In genomic region chr11:608751-609354, GRCh38 we compare ENCODE assay signal across 18 cellular contexts. TPM values are rescaled to one million over a fixed set of nuclear protein-coding genes. Genes with fewer than 3 reads are reported as not detected.
DNase-seq lines count a peak whose midpoint lies in the region; TF ChIP-seq lines count a peak whose summit lies in the region.
"Had no signal": no experiment of that assay in that cellular context is flagged by ENCODE, and none has a peak within 500 bp of the region (broad histone marks: within the 10 kb centered on the region; RNA-seq: fewer than 3 reads in every experiment).

No MANE protein-coding gene starts in this region.

- H2AFZ ChIP-seq in neuronal stem cell (ENCODE audit: low read length) (no peak overlapping the region), smooth muscle cell (ENCODE audit: low read depth) (no peak overlapping the region)
- H2AFZ ChIP-seq: GM23248 had no signal

- H3K9ac ChIP-seq in neuronal stem cell (ENCODE audit: low read depth, low read length, poor library complexity) (no peak overlapping the region), smooth muscle cell (ENCODE audit: low read depth) (no peak overlapping the region)
- H3K9ac ChIP-seq: GM23248 had no signal

- H3K4me3 ChIP-seq in Caco-2 (ENCODE audit: low read depth, low read length) (no peak overlapping the region), neuronal stem cell (ENCODE audit: low read length in 2 of 2) (no peak overlapping the region), smooth muscle cell (no peak overlapping the region)
- H3K4me3 ChIP-seq: GM23248 had no signal

- peaks cover 7% of the 10 kb centered on the region for H3K4me1 Mint-ChIP-seq in activated naive CD4-positive, alpha-beta T cell treated with anti-CD3 and anti-CD28 coated beads, Interleukin-2, amount 10 ng/mL, durations not matched to agents 7 days and 5 days
- no peaks in the 10 kb centered on the region for H3K4me1 Mint-ChIP-seq in Caco-2 (ENCODE audit: low read depth, unreplicated experiment)
- peaks cover 19% of the 10 kb centered on the region for H3K4me1 Mint-ChIP-seq in dendritic cell treated with granulocyte-macrophage colony-stimulating factor and Interleukin-4, amounts not matched to agents 40 ng/mL and 50 ng/mL, for 4 days (ENCODE audit: low read depth)
- peaks cover 7% of the 10 kb centered on the region for H3K4me1 Mint-ChIP-seq in activated T-helper 1 cell treated with anti-CD3 and anti-CD28 coated beads, Interleukin-12 subunit alpha, Interleukin-12 subunit beta, Interleukin-2, Interleukin-4 antibody, amounts not matched to agents 30 ng/mL and 10 ng/mL and 1 ng/mL, durations not matched to agents 14 hours and 24 hours and 36 hours (ENCODE audit: low read depth)

- no peak overlapping the region for H4K91ac ChIP-seq in neuronal stem cell (ENCODE audit: low read depth, low read length, poor library complexity)

- H3K27me3 ChIP-seq in Caco-2 (replicated peaks; ENCODE audit: control insufficient read depth, insufficient read depth, low read length) = no peaks in the 10 kb centered on the region
- peaks cover 0 to 2% (median 0%) of the 10 kb centered on the region in 3 experiments for H3K27me3 ChIP-seq in neuronal stem cell (ENCODE audit: control insufficient read depth in 3 of 3, insufficient read depth in 3 of 3, low read depth in 1 of 3, low read length in 3 of 3)
- no peaks in the 10 kb centered on the region for H3K27me3 ChIP-seq in smooth muscle cell (ENCODE audit: low read depth)

- CTCF ChIA-PET in activated naive CD4-positive, alpha-beta T cell treated with anti-CD3 and anti-CD28 coated beads, Interleukin-2, amount 10 ng/mL, durations not matched to agents 7 days and 5 days (lab: Charles Lee) = no interaction called here
- CTCF ChIA-PET in Caco-2 (lab: Charles Lee) = no interaction called here

- H3K4me2 ChIP-seq in neuronal stem cell (ENCODE audit: insufficient read depth, low read length, poor library complexity, severe bottlenecking) = no peak overlapping the region
- H3K4me2 ChIP-seq in smooth muscle cell = no peak overlapping the region

- POLR2A ChIA-PET in Caco-2 (lab: Charles Lee) = interaction anchor here (0.6 kb wide), 1 partner anchor 18 kb away, joined by 3 read pairs; no protein-coding TSS in a partner anchor

- H4K8ac ChIP-seq in neuronal stem cell (ENCODE audit: low read depth, low read length) = no peak overlapping the region

- peak overlapping the region; percentile 33 for H3K27ac Mint-ChIP-seq in activated naive CD4-positive, alpha-beta T cell treated with anti-CD3 and anti-CD28 coated beads, Interleukin-2, amount 10 ng/mL, durations not matched to agents 7 days and 5 days
- H3K27ac Mint-ChIP-seq in Caco-2 (ENCODE audit: unreplicated experiment) = peak overlapping the region; percentile 69
- H3K27ac Mint-ChIP-seq in dendritic cell treated with granulocyte-macrophage colony-stimulating factor and Interleukin-4, amounts not matched to agents 40 ng/mL and 50 ng/mL, for 4 days = peak overlapping the region; percentile 6
- H3K27ac Mint-ChIP-seq in activated T-helper 1 cell treated with anti-CD3 and anti-CD28 coated beads, Interleukin-12 subunit alpha, Interleukin-12 subunit beta, Interleukin-2, Interleukin-4 antibody, amounts not matched to agents 30 ng/mL and 10 ng/mL and 1 ng/mL, durations not matched to agents 14 hours and 24 hours and 36 hours = no peak overlapping the region

- H3F3A ChIP-seq in smooth muscle cell (ENCODE audit: low read depth) = peaks cover 5% of the 10 kb centered on the region

- H3K4me3 Mint-ChIP-seq in activated naive CD4-positive, alpha-beta T cell treated with anti-CD3 and anti-CD28 coated beads, Interleukin-2, amount 10 ng/mL, durations not matched to agents 7 days and 5 days = no peak overlapping the region
- no peak overlapping the region for H3K4me3 Mint-ChIP-seq in Caco-2 (ENCODE audit: unreplicated experiment)
- no peak overlapping the region for H3K4me3 Mint-ChIP-seq in dendritic cell treated with granulocyte-macrophage colony-stimulating factor and Interleukin-4, amounts not matched to agents 40 ng/mL and 50 ng/mL, for 4 days
- H3K4me3 Mint-ChIP-seq in activated T-helper 1 cell treated with anti-CD3 and anti-CD28 coated beads, Interleukin-12 subunit alpha, Interleukin-12 subunit beta, Interleukin-2, Interleukin-4 antibody, amounts not matched to agents 30 ng/mL and 10 ng/mL and 1 ng/mL, durations not matched to agents 14 hours and 24 hours and 36 hours = no peak overlapping the region
- H3K4me3 Mint-ChIP-seq: CD4-positive, alpha-beta memory T cell had no signal

- H4K20me1 ChIP-seq in smooth muscle cell (ENCODE audit: low read depth) = peaks cover 41% of the 10 kb centered on the region

- H3K4ac ChIP-seq in neuronal stem cell (ENCODE audit: low read length) = no peak overlapping the region

- no peaks in the 10 kb centered on the region for H3K9me3 ChIP-seq in Caco-2
- no peaks in the 10 kb centered on the region for H3K9me3 ChIP-seq in neuronal stem cell (replicated peaks in 1 of 2; ENCODE audit: control insufficient read depth in 2 of 2, insufficient read depth in 1 of 2, low read depth in 1 of 2, low read length in 2 of 2)
- no peaks in the 10 kb centered on the region for H3K9me3 ChIP-seq in smooth muscle cell (replicated peaks; ENCODE audit: low read depth)

- H3K36me3 Mint-ChIP-seq in activated naive CD4-positive, alpha-beta T cell treated with anti-CD3 and anti-CD28 coated beads, Interleukin-2, amount 10 ng/mL, durations not matched to agents 7 days and 5 days = peaks cover 33% of the 10 kb centered on the region
- peaks cover 94% of the 10 kb centered on the region for H3K36me3 Mint-ChIP-seq in Caco-2 (ENCODE audit: insufficient read depth, unreplicated experiment)
- peaks cover 100% of the 10 kb centered on the region for H3K36me3 Mint-ChIP-seq in dendritic cell treated with granulocyte-macrophage colony-stimulating factor and Interleukin-4, amounts not matched to agents 40 ng/mL and 50 ng/mL, for 4 days (ENCODE audit: low read depth)
- peaks cover 29% of the 10 kb centered on the region for H3K36me3 Mint-ChIP-seq in activated T-helper 1 cell treated with anti-CD3 and anti-CD28 coated beads, Interleukin-12 subunit alpha, Interleukin-12 subunit beta, Interleukin-2, Interleukin-4 antibody, amounts not matched to agents 30 ng/mL and 10 ng/mL and 1 ng/mL, durations not matched to agents 14 hours and 24 hours and 36 hours (ENCODE audit: low read depth)

- no peak for DNase-seq in activated naive CD4-positive, alpha-beta T cell treated with anti-CD3 and anti-CD28 coated beads, Interleukin-2, amount 10 ng/mL, durations not matched to agents 7 days and 5 days
- DNase-seq in activated naive CD4-positive, alpha-beta T cell treated with anti-CD3 and anti-CD28 coated beads, Interleukin-2, amount 50 U/mL, for 16 hours = no peak
- DNase-seq in Caco-2 (no peak), neuronal stem cell (ENCODE audit: low spot score) (no peak), COLO829 (ENCODE audit: low spot score) (no peak), smooth muscle cell (lab: John Stamatoyannopoulos, UW; ENCODE audit: unreplicated experiment) (no peak)
- no peak for DNase-seq in activated T-helper 1 cell treated with anti-CD3 and anti-CD28 coated beads, Interleukin-12 subunit alpha, Interleukin-12 subunit beta, Interleukin-2, Interleukin-4 antibody, amounts not matched to agents 30 ng/mL and 10 ng/mL and 1 ng/mL, durations not matched to agents 14 hours and 24 hours and 36 hours (ENCODE audit: low spot score)
- DNase-seq: GM23248, KG1, NCI-H1048, NCI-H146, NCI-H446 treated with DMSO at 0.1 percent for 48 hours, NCI-H748 treated with DMSO at 0.1 percent for 48 hours, SIG-M5 had no signal

- TSS peak; percentile 29 for BruUV-seq in Caco-2 (replicated peaks; lab: Mats Ljungman, UMichigan)

- no peak overlapping the region for H3K18ac ChIP-seq in neuronal stem cell (ENCODE audit: low read length)

- peaks cover 11% of the 10 kb centered on the region for H3K79me1 ChIP-seq in neuronal stem cell (ENCODE audit: low read depth, low read length)

- TF ChIP-seq CTCF in Caco-2 (IDR thresholded peaks at IDR 0.05; ENCODE audit: insufficient read depth in 1 of 2, low read depth in 1 of 2, low read length in 1 of 2, severe bottlenecking in 1 of 2, unreplicated experiment in 1 of 2) (no peak), smooth muscle cell (IDR thresholded peaks at IDR 0.05; ENCODE audit: borderline replicate concordance, insufficient read depth, poor library complexity, severe bottlenecking) (no peak)

- peak overlapping the region; percentile 22 for H2BK12ac ChIP-seq in neuronal stem cell (ENCODE audit: low read length)

- no peak overlapping the region for H3K23ac ChIP-seq in neuronal stem cell (ENCODE audit: low read depth, low read length, poor library complexity)

- peak overlapping the region; percentile 24 for H2BK5ac ChIP-seq in neuronal stem cell (ENCODE audit: low read length)

- H3K27ac ChIP-seq in neuronal stem cell (replicated peaks; ENCODE audit: low read length) = no peak overlapping the region
- no peak overlapping the region for H3K27ac ChIP-seq in smooth muscle cell (ENCODE audit: low read depth)
- H3K27ac ChIP-seq: GM23248 had no signal

- WGBS in neuronal stem cell (ENCODE audit: extremely low coverage in 2 of 2, insufficient read length in 2 of 2, insufficient replicate concordance in 1 of 2), 2 donors = no CpG with 5 or more reads among the region's 37 CpGs
- WGBS in smooth muscle cell (ENCODE audit: low lambda C conversion rate) = 97% methylated on average over 36 of the region's 37 CpGs

- H3K9me3 Mint-ChIP-seq in activated naive CD4-positive, alpha-beta T cell treated with anti-CD3 and anti-CD28 coated beads, Interleukin-2, amount 10 ng/mL, durations not matched to agents 7 days and 5 days = no peaks in the 10 kb centered on the region
- H3K9me3 Mint-ChIP-seq in Caco-2 (ENCODE audit: unreplicated experiment) = no peaks in the 10 kb centered on the region
- no peaks in the 10 kb centered on the region for H3K9me3 Mint-ChIP-seq in dendritic cell treated with granulocyte-macrophage colony-stimulating factor and Interleukin-4, amounts not matched to agents 40 ng/mL and 50 ng/mL, for 4 days
- no peaks in the 10 kb centered on the region for H3K9me3 Mint-ChIP-seq in activated T-helper 1 cell treated with anti-CD3 and anti-CD28 coated beads, Interleukin-12 subunit alpha, Interleukin-12 subunit beta, Interleukin-2, Interleukin-4 antibody, amounts not matched to agents 30 ng/mL and 10 ng/mL and 1 ng/mL, durations not matched to agents 14 hours and 24 hours and 36 hours
- H3K9me3 Mint-ChIP-seq: CD4-positive, alpha-beta memory T cell had no signal

- H3K36me3 ChIP-seq in Caco-2 (ENCODE audit: control insufficient read depth, insufficient read depth, low read length) (peaks cover 18% of the 10 kb centered on the region), neuronal stem cell (replicated peaks in 1 of 2; ENCODE audit: control insufficient read depth in 2 of 2, insufficient read depth in 2 of 2, low read length in 2 of 2) (peaks cover 78 to 96% of the 10 kb centered on the region in 2 donors), smooth muscle cell (ENCODE audit: low read depth) (peaks cover 9% of the 10 kb centered on the region)

- no peak overlapping the region for H3K14ac ChIP-seq in neuronal stem cell (ENCODE audit: low read length)

- H2BK120ac ChIP-seq in neuronal stem cell (ENCODE audit: low read depth, low read length) = no peak overlapping the region

- intact Hi-C loops in Caco-2 (cut with micrococcal nuclease; ENCODE audit: unreplicated experiment) = no loop called here
- intact Hi-C loops in dendritic cell treated with granulocyte-macrophage colony-stimulating factor and Interleukin-4, amounts not matched to agents 40 ng/mL and 50 ng/mL, for 4 days (cut with micrococcal nuclease) = no loop called here
- intact Hi-C loops in activated T-helper 1 cell treated with anti-CD3 and anti-CD28 coated beads, Interleukin-12 subunit alpha, Interleukin-12 subunit beta, Interleukin-2, Interleukin-4 antibody, amounts not matched to agents 30 ng/mL and 10 ng/mL and 1 ng/mL, durations not matched to agents 14 hours and 24 hours and 36 hours (cut with micrococcal nuclease) = no loop called here

- H2AK5ac ChIP-seq in neuronal stem cell (ENCODE audit: low read depth, low read length) = no peak overlapping the region

- H3K79me2 ChIP-seq in smooth muscle cell (ENCODE audit: low read depth) = no peaks in the 10 kb centered on the region

- H3K4me1 ChIP-seq in Caco-2 (peaks cover 6% of the 10 kb centered on the region), neuronal stem cell (ENCODE audit: control insufficient read depth in 2 of 2, insufficient read depth in 1 of 2, low read depth in 1 of 2, low read length in 2 of 2) (no peaks in the 10 kb centered on the region), smooth muscle cell (ENCODE audit: low read depth) (no peaks in the 10 kb centered on the region)

- no peak overlapping the region for H2BK15ac ChIP-seq in neuronal stem cell (ENCODE audit: low read length)

- H3K27me3 Mint-ChIP-seq in activated naive CD4-positive, alpha-beta T cell treated with anti-CD3 and anti-CD28 coated beads, Interleukin-2, amount 10 ng/mL, durations not matched to agents 7 days and 5 days = no peaks in the 10 kb centered on the region
- no peaks in the 10 kb centered on the region for H3K27me3 Mint-ChIP-seq in Caco-2 (ENCODE audit: insufficient read depth, unreplicated experiment)
- H3K27me3 Mint-ChIP-seq in dendritic cell treated with granulocyte-macrophage colony-stimulating factor and Interleukin-4, amounts not matched to agents 40 ng/mL and 50 ng/mL, for 4 days = no peaks in the 10 kb centered on the region
- no peaks in the 10 kb centered on the region for H3K27me3 Mint-ChIP-seq in activated T-helper 1 cell treated with anti-CD3 and anti-CD28 coated beads, Interleukin-12 subunit alpha, Interleukin-12 subunit beta, Interleukin-2, Interleukin-4 antibody, amounts not matched to agents 30 ng/mL and 10 ng/mL and 1 ng/mL, durations not matched to agents 14 hours and 24 hours and 36 hours (ENCODE audit: insufficient read depth)
- H3K27me3 Mint-ChIP-seq: CD4-positive, alpha-beta memory T cell had no signal

RNA-seq across cellular contexts. Expression of gene IRF7, which starts 6.9 kb away (rescaled TPM):
- total RNA-seq in Caco-2 (2022) = 27.2 and 31.2 TPM in 2 replicates
- 5.5 TPM for polyA plus RNA-seq in neuronal stem cell (2013, experiment 1 of 2)
- 5.1 TPM for polyA plus RNA-seq in neuronal stem cell (2013, experiment 2 of 2)
- total RNA-seq in smooth muscle cell = 7.1 and 11.1 TPM in 2 replicates
- polyA plus RNA-seq in smooth muscle cell = 12.7 and 14.3 TPM in 2 replicates
- total RNA-seq in activated T-helper 1 cell treated with anti-CD3 and anti-CD28 coated beads, Interleukin-12 subunit alpha, Interleukin-12 subunit beta, Interleukin-2, Interleukin-4 antibody, amounts not matched to agents 30 ng/mL and 10 ng/mL and 1 ng/mL, durations not matched to agents 14 hours and 24 hours and 36 hours = 56.6 and 63.1 TPM in 2 replicates
- total RNA-seq: M059J had no signal

RNA-seq across cellular contexts. Expression of gene CDHR5, which starts 15.9 kb away (rescaled TPM):
- 30.2 and 42.0 TPM in 2 replicates for total RNA-seq in Caco-2 (2022)
- polyA plus RNA-seq in neuronal stem cell (2013, experiment 1 of 2) = not detected
- polyA plus RNA-seq in neuronal stem cell (2013, experiment 2 of 2) = not detected
- not detected in 2 replicates for total RNA-seq in smooth muscle cell
- 0.37 TPM in 1 of 2 replicates, not detected in the other for polyA plus RNA-seq in smooth muscle cell
- not detected in 2 replicates for total RNA-seq in activated T-helper 1 cell treated with anti-CD3 and anti-CD28 coated beads, Interleukin-12 subunit alpha, Interleukin-12 subunit beta, Interleukin-2, Interleukin-4 antibody, amounts not matched to agents 30 ng/mL and 10 ng/mL and 1 ng/mL, durations not matched to agents 14 hours and 24 hours and 36 hours
- total RNA-seq: A673; CD4-positive, alpha-beta memory T cell; GM23248; M059J had no signal
- polyA plus RNA-seq: CD4-positive, alpha-beta memory T cell; GM23248 had no signal

RNA-seq across cellular contexts. Expression of gene SCT, which starts 18.1 kb away (rescaled TPM):
- total RNA-seq in Caco-2 (2022) = not detected in 2 replicates
- not detected for polyA plus RNA-seq in neuronal stem cell (2013, experiment 1 of 2)
- not detected for polyA plus RNA-seq in neuronal stem cell (2013, experiment 2 of 2)
- not detected in 2 replicates for total RNA-seq in smooth muscle cell
- 1.4 and 2.2 TPM in 2 replicates for polyA plus RNA-seq in smooth muscle cell
- total RNA-seq in activated T-helper 1 cell treated with anti-CD3 and anti-CD28 coated beads, Interleukin-12 subunit alpha, Interleukin-12 subunit beta, Interleukin-2, Interleukin-4 antibody, amounts not matched to agents 30 ng/mL and 10 ng/mL and 1 ng/mL, durations not matched to agents 14 hours and 24 hours and 36 hours = not detected in 2 replicates
- total RNA-seq: A673; CD4-positive, alpha-beta memory T cell; GM23248; M059J had no signal
- polyA plus RNA-seq: CD4-positive, alpha-beta memory T cell; GM23248 had no signal

RNA-seq across cellular contexts. Expression of gene DRD4, which starts 28.2 kb away (rescaled TPM):
- total RNA-seq in Caco-2 (2022) = 1.0 and 1.1 TPM in 2 replicates
- polyA plus RNA-seq in neuronal stem cell (2013, experiment 1 of 2) = 15.1 TPM
- 15.5 TPM for polyA plus RNA-seq in neuronal stem cell (2013, experiment 2 of 2)
- not detected in 2 replicates for total RNA-seq in smooth muscle cell
- polyA plus RNA-seq in smooth muscle cell = 2.7 and 3.1 TPM in 2 replicates
- total RNA-seq in activated T-helper 1 cell treated with anti-CD3 and anti-CD28 coated beads, Interleukin-12 subunit alpha, Interleukin-12 subunit beta, Interleukin-2, Interleukin-4 antibody, amounts not matched to agents 30 ng/mL and 10 ng/mL and 1 ng/mL, durations not matched to agents 14 hours and 24 hours and 36 hours = 0.34 and 0.47 TPM in 2 replicates
- total RNA-seq: GM23248, M059J had no signal
- polyA plus RNA-seq: CD4-positive, alpha-beta memory T cell; GM23248 had no signal

RNA-seq across cellular contexts. Expression of gene PHRF1, which starts 32.6 kb away (rescaled TPM):
- total RNA-seq in Caco-2 (2022) = 43.9 and 46.8 TPM in 2 replicates
- polyA plus RNA-seq in neuronal stem cell (2013, experiment 1 of 2) = 13.1 TPM
- polyA plus RNA-seq in neuronal stem cell (2013, experiment 2 of 2) = 12.9 TPM
- 11.6 and 13.7 TPM in 2 replicates for total RNA-seq in smooth muscle cell
- 20.2 and 20.9 TPM in 2 replicates for polyA plus RNA-seq in smooth muscle cell
- 58.6 and 59.8 TPM in 2 replicates for total RNA-seq in activated T-helper 1 cell treated with anti-CD3 and anti-CD28 coated beads, Interleukin-12 subunit alpha, Interleukin-12 subunit beta, Interleukin-2, Interleukin-4 antibody, amounts not matched to agents 30 ng/mL and 10 ng/mL and 1 ng/mL, durations not matched to agents 14 hours and 24 hours and 36 hours

Comparison
In these comparisons a context has a peak if more than half of its experiments do, and no peak if none do; other contexts are left out.
1. RNA of gene CDHR5, which starts 15.9 kb away (total RNA-seq): 30.2 to 42.0 TPM in Caco-2; not detected in smooth muscle cell and not detected in activated T-helper 1 cell treated with anti-CD3 and anti-CD28 coated beads, Interleukin-12 subunit alpha, Interleukin-12 subunit beta, Interleukin-2, Interleukin-4 antibody, amounts not matched to agents 30 ng/mL and 10 ng/mL and 1 ng/mL, durations not matched to agents 14 hours and 24 hours and 36 hours; every median in the first group is over 10 times any median in the second.